In the genomic region with DNA sequence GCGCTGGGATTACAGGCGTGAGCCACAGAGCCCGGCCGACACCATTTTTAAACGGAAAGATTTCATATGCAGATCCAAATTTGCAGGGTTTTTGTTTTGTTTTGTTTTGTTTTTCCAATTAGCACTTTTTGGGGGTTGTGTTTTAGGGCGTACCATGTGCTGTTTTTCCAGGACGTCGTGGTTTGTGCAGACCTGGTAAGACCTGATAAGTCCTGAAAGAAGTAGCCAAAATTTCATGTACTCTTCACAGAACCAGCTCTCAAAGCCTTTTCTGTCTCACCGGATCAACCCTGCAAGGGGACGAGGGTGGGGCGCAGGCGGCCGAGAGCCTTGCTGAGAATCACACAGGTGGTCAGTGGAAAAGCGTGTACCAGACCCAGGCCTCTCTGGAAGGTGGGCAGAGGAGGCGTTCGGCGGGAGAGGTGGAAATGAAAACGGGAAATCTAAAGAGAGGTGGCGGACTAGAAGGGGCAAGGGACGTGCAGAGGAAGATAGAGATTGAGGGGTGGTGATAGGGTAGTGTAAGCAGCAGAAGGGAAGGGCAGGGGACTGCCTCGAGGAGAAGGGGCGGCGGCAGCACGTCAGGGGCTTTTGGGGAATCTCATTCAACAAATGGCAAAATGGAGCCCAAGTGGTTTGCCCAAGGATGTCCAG, we compare ENCODE assay signal across 8 cellular contexts. TPM values are rescaled to one million over a fixed set of nuclear protein-coding genes. Genes with fewer than 3 reads are reported as not detected.
DNase-seq lines count a peak whose midpoint lies in the region; ATAC-seq and TF ChIP-seq lines count a peak whose summit lies in the region.

No MANE protein-coding gene starts in this region.

- no peak overlapping the region for H3K9ac ChIP-seq in parathyroid adenoma

- peak overlapping the region; percentile 92 for H3K27ac ChIP-seq in parathyroid adenoma

- H3K27me3 ChIP-seq in parathyroid adenoma (ENCODE audit: control insufficient read depth, insufficient read depth, low read length) = no peaks in the 10 kb centered on the region

- peaks cover 24% of the 10 kb centered on the region for H3K79me2 ChIP-seq in parathyroid adenoma

- H3K36me3 ChIP-seq in parathyroid adenoma (ENCODE audit: control insufficient read depth, insufficient read depth, low read length) = no peaks in the 10 kb centered on the region

- in situ Hi-C loops in ACHN (cut with HindIII; ENCODE audit: low pct_ligation_motif_present, low pct_unique_long_range_greater_than_20kb, low sequenced_read_pairs) = no loop called here

- no peaks in the 10 kb centered on the region for H3K9me3 ChIP-seq in parathyroid adenoma (ENCODE audit: control insufficient read depth, low read length)

- H2AFZ ChIP-seq in parathyroid adenoma = peak overlapping the region; percentile 89

- H3K4me1 ChIP-seq in parathyroid adenoma = peaks cover 7% of the 10 kb centered on the region

- ATAC-seq in HG02970 (IDR thresholded peaks at IDR 0.05; ENCODE audit: low FRiP score, unreplicated experiment) (peak; percentile 1), GM18498 (IDR thresholded peaks at IDR 0.05; ENCODE audit: unreplicated experiment) (no peak), omental fat pad (ENCODE audit: low FRiP score) (no peak)

- DNase-seq in ACHN (peak; percentile 2), fibroblast of the aortic adventitia (ENCODE audit: low read depth) (no peak), AG08396 (ENCODE audit: low spot score) (no peak), omental fat pad (ENCODE audit: low spot score) (no peak)
- DNase-seq in activated CD8-positive, alpha-beta memory T cell treated with anti-CD3 and anti-CD28 coated beads for 24 hours = peak; percentile 69

- H3K4me3 ChIP-seq in fibroblast of the aortic adventitia (ENCODE audit: low read depth, low read length) (peak overlapping the region; percentile 86), parathyroid adenoma (ENCODE audit: low read depth, low read length) (peak overlapping the region; percentile 79)

- TF ChIP-seq CTCF in fibroblast of the aortic adventitia (IDR thresholded peaks at IDR 0.05; ENCODE audit: insufficient read depth, low read length) (no peak), parathyroid adenoma (IDR thresholded peaks at IDR 0.05) (no peak), omental fat pad (IDR thresholded peaks at IDR 0.05) (no peak)

- H3K4me2 ChIP-seq in parathyroid adenoma (ENCODE audit: low read length) = peak overlapping the region; percentile 97

RNA-seq across cellular contexts. Expression of gene FAF2, which starts 1.2 kb away (rescaled TPM):
- 42.3 and 45.3 TPM in 2 replicates for total RNA-seq in fibroblast of the aortic adventitia (ENCODE audit: low replicate concordance)
- total RNA-seq in omental fat pad = 10 to 100 TPM; 27.6 to 31.1 (median 27.8) TPM

RNA-seq across cellular contexts. Expression of gene CLTB, which starts 30.7 kb away (rescaled TPM):
- total RNA-seq in fibroblast of the aortic adventitia (ENCODE audit: low replicate concordance) (49.3 and 76.5 TPM in 2 replicates), omental fat pad (100 to 1,000 TPM; 119 to 171 (median 128) TPM)

RNA-seq across cellular contexts. Expression of gene HIGD2A, which starts 58.5 kb away (rescaled TPM):
- total RNA-seq in fibroblast of the aortic adventitia (ENCODE audit: low replicate concordance) (23.2 and 51.9 TPM in 2 replicates), omental fat pad (100 to 1,000 TPM; 105 to 134 (median 116) TPM)

RNA-seq across cellular contexts. Expression of gene NOP16, which starts 58.6 kb away (rescaled TPM):
- total RNA-seq in fibroblast of the aortic adventitia (ENCODE audit: low replicate concordance) (17.0 and 44.2 TPM in 2 replicates), omental fat pad (10 to 100 TPM in 3 of 4 donors, 1 to 10 TPM in 1; 6.1 to 84.7 (median 24.3) TPM)

Comparison
In these comparisons a context has a peak if more than half of its experiments do, and no peak if none do; other contexts are left out.
1. DNase-seq: peak in ACHN (single experiment) and activated CD8-positive, alpha-beta memory T cell treated with anti-CD3 and anti-CD28 coated beads for 24 hours (single experiment); none in fibroblast of the aortic adventitia (single experiment), AG08396 (single experiment) and omental fat pad (single experiment).